Comparison of ENCODE assay signal across 8 cellular contexts in genomic region chr2:158969717-158970521, GRCh38. TPM values are rescaled to one million over a fixed set of nuclear protein-coding genes. Genes with fewer than 3 reads are reported as not detected.
DNase-seq lines count a peak whose midpoint lies in the region; ATAC-seq, FAIRE-seq and TF ChIP-seq lines count a peak whose summit lies in the region.

No MANE protein-coding gene starts in this region.

- H3K27ac ChIP-seq in caudate nucleus (ENCODE audit: low read depth, low read length): peak overlapping the region; percentile 60

- TF ChIP-seq POLR2A in NB4 (IDR thresholded peaks at IDR 0.05; ENCODE audit: extremely low read depth, insufficient read length): no peak

- no peaks in the 10 kb centered on the region for H3K9me3 Mint-ChIP-seq in stimulated activated effector memory CD8-positive, alpha-beta T cell treated with anti-CD3 and anti-CD28 coated beads, Interleukin-12 subunit alpha, Interleukin-12 subunit beta, amount 100 ng/mL, for 72 hours

- no peaks in the 10 kb centered on the region for H3K36me3 Mint-ChIP-seq in stimulated activated effector memory CD8-positive, alpha-beta T cell treated with anti-CD3 and anti-CD28 coated beads, Interleukin-12 subunit alpha, Interleukin-12 subunit beta, amount 100 ng/mL, for 72 hours

- TF ChIP-seq CTCF in NB4 (IDR thresholded peaks at IDR 0.05; ENCODE audit: low read depth, low read length) (no peak), GM10266 (IDR thresholded peaks at IDR 0.05; ENCODE audit: control insufficient read depth, insufficient read depth, low read depth, missing control alignments) (no peak)

- H3K4me1 Mint-ChIP-seq in stimulated activated effector memory CD8-positive, alpha-beta T cell treated with anti-CD3 and anti-CD28 coated beads, Interleukin-12 subunit alpha, Interleukin-12 subunit beta, amount 100 ng/mL, for 72 hours: peaks cover 15% of the 10 kb centered on the region

- DNase-seq in ELR (ENCODE audit: low read depth): peak; percentile 41
- peak; percentile 12 for DNase-seq in NB4 (ENCODE audit: low read depth)
- peak in 26 of 61 donors; percentile 4 to 60 (median 28) for DNase-seq in caudate nucleus (lab: John Stamatoyannopoulos, UW)
- DNase-seq in kidney tubule cell (ENCODE audit: low spot score): peak; percentile 51
- no peak for DNase-seq in stimulated activated effector memory CD8-positive, alpha-beta T cell treated with anti-CD3 and anti-CD28 coated beads, Interleukin-12 subunit alpha, Interleukin-12 subunit beta, amount 100 ng/mL, for 72 hours (ENCODE audit: low spot score in 2 of 2)
- DNase-seq in NOMO-1 treated with DMSO at 0.1 percent for 48 hours (lab: John Stamatoyannopoulos, UW; ENCODE audit: unreplicated experiment): no peak
- DNase-seq in frontal cortex (ENCODE audit: low spot score in 2 of 2): no peak
- no peak for DNase-seq in GM10266 (ENCODE audit: extremely low spot score)

- no peak for ATAC-seq in stimulated activated effector memory CD8-positive, alpha-beta T cell treated with anti-CD3 and anti-CD28 coated beads, Interleukin-12 subunit alpha, Interleukin-12 subunit beta, amount 100 ng/mL, for 72 hours

- peak overlapping the region; percentile 78 for H3K4me3 Mint-ChIP-seq in stimulated activated effector memory CD8-positive, alpha-beta T cell treated with anti-CD3 and anti-CD28 coated beads, Interleukin-12 subunit alpha, Interleukin-12 subunit beta, amount 100 ng/mL, for 72 hours

- H3K27ac Mint-ChIP-seq in stimulated activated effector memory CD8-positive, alpha-beta T cell treated with anti-CD3 and anti-CD28 coated beads, Interleukin-12 subunit alpha, Interleukin-12 subunit beta, amount 100 ng/mL, for 72 hours: peak overlapping the region; percentile 29

- no peak for FAIRE-seq in frontal cortex (lab: Jason Lieb, UNC)

- peak overlapping the region; percentile 13 for H3K4me3 ChIP-seq in NB4 (ENCODE audit: low read depth, low read length)

RNA-seq across cellular contexts. Expression of gene TANC1, which starts 1.5 kb away (rescaled TPM):
- 4.1 TPM for total RNA-seq in frontal cortex

Comparison
In these comparisons a context has a peak if more than half of its experiments do, and no peak if none do; other contexts are left out.
1. DNase-seq: peak in ELR (single experiment), NB4 (single experiment) and kidney tubule cell (single experiment); none in stimulated activated effector memory CD8-positive, alpha-beta T cell treated with anti-CD3 and anti-CD28 coated beads, Interleukin-12 subunit alpha, Interleukin-12 subunit beta, amount 100 ng/mL, for 72 hours (0 of 2), NOMO-1 treated with DMSO at 0.1 percent for 48 hours (single experiment), frontal cortex (0 of 2) and GM10266 (single experiment).